In the genomic region with DNA sequence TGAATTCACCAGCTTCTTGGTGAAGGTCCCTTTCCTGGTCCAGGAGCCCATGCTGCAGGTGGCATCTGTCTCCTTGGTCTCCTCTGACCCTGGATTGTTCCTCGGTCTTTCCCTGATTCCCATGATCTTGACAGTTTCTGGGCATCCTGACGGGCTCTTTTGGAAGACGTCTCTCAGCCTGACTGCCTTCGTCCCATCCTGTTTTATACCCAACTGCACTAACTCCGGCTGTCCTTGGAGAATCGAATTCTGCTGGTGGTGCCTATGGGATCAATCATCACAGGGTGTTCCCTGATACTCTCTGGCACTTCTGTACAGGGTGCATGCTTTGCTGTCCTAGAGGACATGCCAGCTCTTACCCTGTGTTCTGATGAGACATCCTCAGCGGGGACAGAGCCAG, we compare ENCODE assay signal across 9 cellular contexts. TPM values are rescaled to one million over a fixed set of nuclear protein-coding genes. Genes with fewer than 3 reads are reported as not detected.
"Had no signal": no experiment of that assay in that cellular context is flagged by ENCODE, and none has a peak within 500 bp of the region (broad histone marks: within the 10 kb centered on the region; RNA-seq: fewer than 3 reads in every experiment).

No MANE protein-coding gene starts in this region.

- FAIRE-seq: HTR-8/SVneo had no signal

- H3K27me3 Mint-ChIP-seq: IgD-negative memory B cell had no signal

- DNase-seq: GM23248, GOT3, H7, KG1 had no signal

- H3K4me3 Mint-ChIP-seq: IgD-negative memory B cell had no signal

- H3K9ac ChIP-seq: GM23248 had no signal

- H3K36me3 Mint-ChIP-seq: IgD-negative memory B cell had no signal

- H2AFZ ChIP-seq: GM23248 had no signal

- H3K9me3 ChIP-seq: HAP-1 had no signal

- ATAC-seq: HCT116 had no signal

- H3K27ac ChIP-seq: GM23248, HL-60 had no signal

- H3K4me1 ChIP-seq: HAP-1 had no signal

- H3K4me3 ChIP-seq: GM23248, HAP-1 had no signal

RNA-seq across cellular contexts. Expression of a gene that starts 19.1 kb away (rescaled TPM):
- polyA plus RNA-seq: IgD-negative memory B cell had no signal
